ENCODE assay signal across 9 cellular contexts in genomic region chr2:110674620-110675555, GRCh38. TPM values are rescaled to one million over a fixed set of nuclear protein-coding genes. Genes with fewer than 3 reads are reported as not detected.
DNase-seq lines count a peak whose midpoint lies in the region; ATAC-seq and TF ChIP-seq lines count a peak whose summit lies in the region.
"Had no signal": no experiment of that assay in that cellular context is flagged by ENCODE, and none has a peak within 500 bp of the region (broad histone marks: within the 10 kb centered on the region; RNA-seq: fewer than 3 reads in every experiment).

No MANE protein-coding gene starts in this region.

- no peak overlapping the region for H2BK15ac ChIP-seq in mesenchymal stem cell (ENCODE audit: low read depth, poor library complexity, severe bottlenecking)

- H3K27me3 Mint-ChIP-seq in activated T-helper 2 cell treated with anti-CD3 and anti-CD28 coated beads, Interferon-gamma antibody, Interleukin-2, Interleukin-4, amounts not matched to agents 10 μg/mL and 5 μg/mL and 100 μg/mL, durations not matched to agents 14 hours and 24 hours and 36 hours (ENCODE audit: low read depth), result no peaks in the 10 kb centered on the region

- no peak overlapping the region for H3K14ac ChIP-seq in mesenchymal stem cell (ENCODE audit: low read length in 2 of 2)

- peak overlapping the region; percentile 12 for H3K4me2 ChIP-seq in mesenchymal stem cell (ENCODE audit: low read length, poor library complexity, severe bottlenecking)

- H3K36me3 ChIP-seq in cardiac muscle cell (no peaks in the 10 kb centered on the region), mesenchymal stem cell (ENCODE audit: control insufficient read depth in 1 of 2, insufficient read depth in 2 of 2, low read depth in 1 of 2, low read length in 2 of 2) (peaks cover 0 to 5% of the 10 kb centered on the region in 2 experiments)

- H2BK5ac ChIP-seq in mesenchymal stem cell (ENCODE audit: low read depth, low read length, poor library complexity, severe bottlenecking), result no peak overlapping the region

- H3K4me3 ChIP-seq in cardiac muscle cell, result peak overlapping the region; percentile 1
- peak overlapping the region in 1 of 2 experiments; percentile 31 for H3K4me3 ChIP-seq in mesenchymal stem cell (ENCODE audit: insufficient read depth in 1 of 2, low read depth in 1 of 2, low read length in 2 of 2)

- peak overlapping the region; percentile 96 for H3K27ac ChIP-seq in cardiac muscle cell
- H3K27ac ChIP-seq in mesenchymal stem cell (ENCODE audit: low read length, poor library complexity, severe bottlenecking), result peak overlapping the region; percentile 8

- no peaks in the 10 kb centered on the region for H3K9me3 Mint-ChIP-seq in activated T-helper 2 cell treated with anti-CD3 and anti-CD28 coated beads, Interferon-gamma antibody, Interleukin-2, Interleukin-4, amounts not matched to agents 10 μg/mL and 5 μg/mL and 100 μg/mL, durations not matched to agents 14 hours and 24 hours and 36 hours

- H2BK12ac ChIP-seq in mesenchymal stem cell (ENCODE audit: low read length in 2 of 2), result peak overlapping the region in 1 of 2 experiments; percentile 40

- H3K27me3 ChIP-seq in cardiac muscle cell (no peaks in the 10 kb centered on the region), mesenchymal stem cell (ENCODE audit: control insufficient read depth in 1 of 2, insufficient read depth in 1 of 2, low read length in 2 of 2) (no peaks in the 10 kb centered on the region)
- H3K27me3 ChIP-seq: heart right ventricle had no signal

- peak overlapping the region; percentile 70 for H4K91ac ChIP-seq in mesenchymal stem cell (ENCODE audit: low read length)

- no peak for TF ChIP-seq CTCF in cardiac muscle cell (IDR thresholded peaks at IDR 0.05; ENCODE audit: low read depth, low read length)

- peaks cover 38% of the 10 kb centered on the region for H3K4me1 Mint-ChIP-seq in activated T-helper 2 cell treated with anti-CD3 and anti-CD28 coated beads, Interferon-gamma antibody, Interleukin-2, Interleukin-4, amounts not matched to agents 10 μg/mL and 5 μg/mL and 100 μg/mL, durations not matched to agents 14 hours and 24 hours and 36 hours (ENCODE audit: low read depth)

- ATAC-seq in HG02588 (IDR thresholded peaks at IDR 0.05; ENCODE audit: unreplicated experiment), result peak; percentile 80

- H3K27ac Mint-ChIP-seq in activated T-helper 2 cell treated with anti-CD3 and anti-CD28 coated beads, Interferon-gamma antibody, Interleukin-2, Interleukin-4, amounts not matched to agents 10 μg/mL and 5 μg/mL and 100 μg/mL, durations not matched to agents 14 hours and 24 hours and 36 hours, result peak overlapping the region; percentile 76

- H3K9me3 ChIP-seq in cardiac muscle cell (ENCODE audit: low read depth) (no peaks in the 10 kb centered on the region), mesenchymal stem cell (ENCODE audit: control insufficient read depth, low read length) (no peaks in the 10 kb centered on the region)
- H3K9me3 ChIP-seq: heart right ventricle had no signal

- intact Hi-C loops in cardiac septum (cut with DNase I), result no loop called here
- intact Hi-C loops in activated T-helper 2 cell treated with anti-CD3 and anti-CD28 coated beads, Interferon-gamma antibody, Interleukin-2, Interleukin-4, amounts not matched to agents 10 μg/mL and 5 μg/mL and 100 μg/mL, durations not matched to agents 14 hours and 24 hours and 36 hours (cut with micrococcal nuclease), result loop anchor here (2.0 to 5.0 kb wide), 2 partner anchors 16 to 192 kb away; no protein-coding TSS in a partner anchor

- H3K4me1 ChIP-seq in cardiac muscle cell (ENCODE audit: low read depth) (peaks cover 29% of the 10 kb centered on the region), mesenchymal stem cell (ENCODE audit: control insufficient read depth, insufficient read depth, low read depth, low read length) (peaks cover 6% of the 10 kb centered on the region)

- no peak overlapping the region for H2BK120ac ChIP-seq in mesenchymal stem cell (ENCODE audit: low read depth, low read length)

- H3K4me3 Mint-ChIP-seq in activated T-helper 2 cell treated with anti-CD3 and anti-CD28 coated beads, Interferon-gamma antibody, Interleukin-2, Interleukin-4, amounts not matched to agents 10 μg/mL and 5 μg/mL and 100 μg/mL, durations not matched to agents 14 hours and 24 hours and 36 hours (ENCODE audit: low read depth), result peak overlapping the region; percentile 71

- WGBS in mesenchymal stem cell, result 31% methylated on average over 6 of the region's 7 CpGs

- DNase-seq in cardiac muscle cell (ENCODE audit: low read depth in 1 of 2, low spot score in 1 of 2) (peak; percentile 76 to 77), cardiac septum (ENCODE audit: low spot score) (no peak), MV-4-11 (lab: John Stamatoyannopoulos, UW) (peak; percentile 73), mesenchymal stem cell (peak; percentile 89), middle frontal gyrus (ENCODE audit: extremely low spot score, low spot score) (no peak), NCI-H345 treated with DMSO at 0.1 percent for 48 hours (lab: John Stamatoyannopoulos, UW; ENCODE audit: unreplicated experiment) (no peak)
- DNase-seq in activated T-helper 2 cell treated with anti-CD3 and anti-CD28 coated beads, Interferon-gamma antibody, Interleukin-2, Interleukin-4, amounts not matched to agents 10 μg/mL and 5 μg/mL and 100 μg/mL, durations not matched to agents 14 hours and 24 hours and 36 hours (ENCODE audit: low spot score), result no peak
- DNase-seq: heart right ventricle had no signal

- no peak overlapping the region for H3K4ac ChIP-seq in mesenchymal stem cell (ENCODE audit: low read depth in 1 of 2, low read length in 2 of 2)

- H3K79me1 ChIP-seq in mesenchymal stem cell (replicated peaks; ENCODE audit: low read length, poor library complexity, severe bottlenecking), result peaks cover 15% of the 10 kb centered on the region

- H4K8ac ChIP-seq in mesenchymal stem cell (ENCODE audit: low read length), result peak overlapping the region; percentile 91

- peak overlapping the region; percentile 15 to 64 for H3K18ac ChIP-seq in mesenchymal stem cell (ENCODE audit: low read depth in 1 of 2, low read length in 2 of 2)

- no peak overlapping the region for H2AK5ac ChIP-seq in mesenchymal stem cell (ENCODE audit: low read length, severe bottlenecking)

- peak overlapping the region; percentile 2 for H2AFZ ChIP-seq in mesenchymal stem cell (ENCODE audit: low read depth, low read length)

- H3K9ac ChIP-seq in mesenchymal stem cell (ENCODE audit: low read length), result peak overlapping the region; percentile 50

- H3K36me3 Mint-ChIP-seq in activated T-helper 2 cell treated with anti-CD3 and anti-CD28 coated beads, Interferon-gamma antibody, Interleukin-2, Interleukin-4, amounts not matched to agents 10 μg/mL and 5 μg/mL and 100 μg/mL, durations not matched to agents 14 hours and 24 hours and 36 hours (ENCODE audit: low read depth), result peaks cover 47% of the 10 kb centered on the region

- no peak overlapping the region for H3K23ac ChIP-seq in mesenchymal stem cell (ENCODE audit: low read length in 2 of 2)

RNA-seq across cellular contexts. Expression of gene BUB1, which starts 3.0 kb away (rescaled TPM):
- total RNA-seq in cardiac muscle cell (17.3 and 64.2 TPM in 2 replicates), cardiac septum (0.83 TPM)
- 17.9 and 95.8 TPM in 2 replicates for polyA plus RNA-seq in cardiac muscle cell
- total RNA-seq in activated T-helper 2 cell treated with anti-CD3 and anti-CD28 coated beads, Interferon-gamma antibody, Interleukin-2, Interleukin-4, amounts not matched to agents 10 μg/mL and 5 μg/mL and 100 μg/mL, durations not matched to agents 14 hours and 24 hours and 36 hours, result 68.4 and 74.4 TPM in 2 replicates
- 5.1 TPM for polyA plus RNA-seq in mesenchymal stem cell (2013, experiment 1 of 2)
- polyA plus RNA-seq in mesenchymal stem cell (2013, experiment 2 of 2), result 5.3 TPM

RNA-seq across cellular contexts. Expression of gene ACOXL, which starts 57.5 kb away (rescaled TPM):
- total RNA-seq in cardiac muscle cell, result 1.7 and 2.4 TPM in 2 replicates
- 0.89 and 4.0 TPM in 2 replicates for polyA plus RNA-seq in cardiac muscle cell
- not detected for total RNA-seq in cardiac septum
- total RNA-seq in activated T-helper 2 cell treated with anti-CD3 and anti-CD28 coated beads, Interferon-gamma antibody, Interleukin-2, Interleukin-4, amounts not matched to agents 10 μg/mL and 5 μg/mL and 100 μg/mL, durations not matched to agents 14 hours and 24 hours and 36 hours, result 1.4 and 1.6 TPM in 2 replicates
- polyA plus RNA-seq in mesenchymal stem cell (2013, experiment 1 of 2), result 0.04 TPM
- polyA plus RNA-seq in mesenchymal stem cell (2013, experiment 2 of 2), result 0.01 TPM
- total RNA-seq: heart right ventricle had no signal
- polyA plus RNA-seq: heart right ventricle had no signal

Comparison
In these comparisons a context has a peak if more than half of its experiments do, and no peak if none do; other contexts are left out.
1. DNase-seq: peak in cardiac muscle cell (2 of 2), MV-4-11 (single experiment) and mesenchymal stem cell (single experiment); none in cardiac septum (single experiment), activated T-helper 2 cell treated with anti-CD3 and anti-CD28 coated beads, Interferon-gamma antibody, Interleukin-2, Interleukin-4, amounts not matched to agents 10 μg/mL and 5 μg/mL and 100 μg/mL, durations not matched to agents 14 hours and 24 hours and 36 hours (single experiment), middle frontal gyrus (single experiment) and NCI-H345 treated with DMSO at 0.1 percent for 48 hours (single experiment).